ENCODE assay signal across 16 cellular contexts in genomic region chr11:10855295-10855694, GRCh38.
"Had no signal": no experiment of that assay in that cellular context is flagged by ENCODE, and none has a peak within 500 bp of the region (broad histone marks: within the 10 kb centered on the region; RNA-seq: fewer than 3 reads in every experiment).

No MANE protein-coding gene starts in this region.

- DNase-seq: activated CD8-positive, alpha-beta memory T cell treated with anti-CD3 and anti-CD28 coated beads, Interleukin-2, amount 50 U/mL, for 48 hours; activated CD8-positive, alpha-beta T cell treated with anti-CD3 and anti-CD28 coated beads, Interleukin-2, amount 10 ng/mL, durations not matched to agents 7 days and 5 days; activated naive CD4-positive, alpha-beta T cell treated with anti-CD3 and anti-CD28 coated beads for 36 hours; central memory CD4-positive, alpha-beta T cell; endodermal cell; erythroblast; glutamatergic neuron; immature natural killer cell; naive thymus-derived CD4-positive, alpha-beta T cell; nucleus accumbens; right cardiac atrium; spleen; stimulated activated CD4-positive, alpha-beta T cell treated with anti-CD3 and anti-CD28 coated beads, Interleukin-1b, Interleukin-23, amount 100 ng/mL, for 48 hours had no signal

- H3K27ac Mint-ChIP-seq: activated CD8-positive, alpha-beta T cell treated with anti-CD3 and anti-CD28 coated beads, Interleukin-2, amount 10 ng/mL, durations not matched to agents 7 days and 5 days; endodermal cell had no signal

- H3K27me3 ChIP-seq: spleen, tibial nerve had no signal

- H3K27me3 Mint-ChIP-seq: stimulated activated memory B cell treated with anti-CD40 and anti-IgM and Interleukin-4, amounts not matched to agents 10 μg/mL and 1 μg/mL and 100 μg/mL, for 72 hours had no signal

- H3K9me3 Mint-ChIP-seq: activated naive CD4-positive, alpha-beta T cell treated with anti-CD3 and anti-CD28 coated beads for 36 hours; endodermal cell; immature natural killer cell; stimulated activated memory B cell treated with anti-CD40 and anti-IgM and Interleukin-4, amounts not matched to agents 10 μg/mL and 1 μg/mL and 100 μg/mL, for 72 hours had no signal

- ATAC-seq: activated CD8-positive, alpha-beta T cell treated with anti-CD3 and anti-CD28 coated beads, Interleukin-2, amount 10 ng/mL, durations not matched to agents 7 days and 5 days; naive thymus-derived CD4-positive, alpha-beta T cell; right cardiac atrium; stimulated activated memory B cell treated with anti-CD40 and anti-IgM and Interleukin-4, amounts not matched to agents 10 μg/mL and 1 μg/mL and 100 μg/mL, for 72 hours had no signal

- H3K9me3 ChIP-seq: spleen, tibial nerve had no signal

- H3K4me3 ChIP-seq: lung, tibial nerve had no signal

- H3K4me3 Mint-ChIP-seq: stimulated activated memory B cell treated with anti-CD40 and anti-IgM and Interleukin-4, amounts not matched to agents 10 μg/mL and 1 μg/mL and 100 μg/mL, for 72 hours had no signal
